ENCODE assay signal across 1 cellular context in the genomic region with DNA sequence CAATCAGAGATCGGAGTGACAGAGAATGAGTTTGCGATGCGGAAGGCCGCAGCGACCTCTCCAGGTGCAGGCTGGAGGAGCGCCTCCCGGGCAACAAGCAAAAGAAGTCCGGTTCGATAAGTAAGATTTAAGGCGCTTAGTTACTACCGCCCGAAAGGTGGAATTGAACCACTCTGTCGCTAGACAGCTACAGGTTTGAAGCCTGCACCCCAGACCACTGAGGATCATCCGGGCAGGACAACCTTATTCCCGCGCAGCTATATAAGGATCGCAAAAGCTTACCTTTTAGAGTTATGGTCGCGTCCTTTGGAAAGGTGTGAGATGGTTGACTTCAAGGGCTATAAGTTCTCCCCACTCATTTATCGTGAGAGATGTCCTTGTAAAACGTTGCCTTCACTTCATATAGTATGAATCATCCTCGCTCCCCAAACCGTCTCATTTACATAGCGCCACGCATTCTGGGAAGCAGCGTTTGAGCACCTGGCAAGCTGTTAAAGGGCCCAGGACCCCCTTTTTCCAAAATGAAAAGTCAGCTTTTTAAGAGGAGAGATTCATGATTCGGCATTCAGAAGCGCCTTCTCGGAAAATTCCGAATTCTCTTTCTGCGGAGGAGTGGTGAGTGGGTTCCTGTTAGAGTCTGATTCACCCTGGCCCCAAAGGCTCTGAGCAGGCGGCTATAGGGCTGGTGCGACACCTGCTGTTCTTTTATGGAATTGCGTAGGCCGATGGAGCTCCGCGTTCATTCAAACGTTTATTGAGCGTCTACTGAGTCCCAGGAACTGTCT.
A peak's percentile ranks its signal among the peaks of the same experiment; 100 is the strongest.
TF ChIP-seq lines count a peak whose summit lies in the region.

No MANE protein-coding gene starts in this region.

TF ChIP-seq in GM12878, 131 proteins besides CTCF, POLR2A, EP300 and RAD21 (continues in another document):
- TF ChIP-seq EZH2 (IDR thresholded peaks at IDR 0.05; ENCODE audit: borderline replicate concordance, control insufficient read depth, low read depth, low read length) (no peak), CBFB (IDR thresholded peaks at IDR 0.05; ENCODE audit: low read depth) (peak; percentile 89), ZNF384 (IDR thresholded peaks at IDR 0.05; ENCODE audit: borderline replicate concordance, low read depth, low read length) (no peak), ZNF217 (IDR thresholded peaks at IDR 0.05) (peak; percentile 37; the same call in 1 of the 2 replicates), YY1 (IDR thresholded peaks at IDR 0.05; ENCODE audit: low read depth, low read length) (peak; percentile 77), BHLHE40 (IDR thresholded peaks at IDR 0.05; ENCODE audit: borderline replicate concordance in 1 of 2, low read depth in 2 of 2, low read length in 1 of 2) (peak in 1 of 2 experiments; percentile 26; a peak in 2 of 4 replicates), HDGF (IDR thresholded peaks at IDR 0.05) (no peak), JUND (IDR thresholded peaks at IDR 0.05; ENCODE audit: low read depth, low read length) (no peak), SREBF2 (IDR thresholded peaks at IDR 0.05; ENCODE audit: low read length) (peak; percentile 99), CREB1 (IDR thresholded peaks at IDR 0.05; ENCODE audit: low read depth) (peak; percentile 20; the same call in 1 of the 2 replicates), NBN (IDR thresholded peaks at IDR 0.05) (peak; percentile 93), WRNIP1 (IDR thresholded peaks at IDR 0.05; ENCODE audit: borderline replicate concordance, low read depth, low read length) (no peak; the same call in none of the 2 replicates), STAT3 (IDR thresholded peaks at IDR 0.05; ENCODE audit: low read depth, low read length) (0 out of 2 replicates have a peak, but pooled peaks have one; percentile 38), BACH1 (IDR thresholded peaks at IDR 0.05; ENCODE audit: borderline replicate concordance) (0 out of 2 replicates have a peak, but pooled peaks have one; percentile 7), PML (IDR thresholded peaks at IDR 0.05; ENCODE audit: low read length) (peak; percentile 80), POLR2AphosphoS2 (IDR thresholded peaks at IDR 0.05; ENCODE audit: low read depth, low read length) (no peak), HCFC1 (IDR thresholded peaks at IDR 0.05; ENCODE audit: low read length) (peak; percentile 42; the same call in 1 of the 2 replicates), GATAD2B (conservative IDR thresholded peaks at IDR 0.05; ENCODE audit: low read depth) (no peak; the same call in 1 of the 2 replicates), FOXM1 (IDR thresholded peaks at IDR 0.05; ENCODE audit: low read depth, low read length) (peak; percentile 52; the same call in 1 of the 2 replicates), IRF4 (IDR thresholded peaks at IDR 0.05; ENCODE audit: low read depth, low read length) (peak; percentile 50; the same call in 1 of the 2 replicates), HDAC6 (IDR thresholded peaks at IDR 0.05; ENCODE audit: unreplicated experiment) (no peak), SIN3A (IDR thresholded peaks at IDR 0.05; ENCODE audit: low read depth, low read length) (peak; percentile 63), RCOR1 (conservative IDR thresholded peaks at IDR 0.05; ENCODE audit: low read depth, low read length) (peak; percentile 61; the same call in 1 of the 2 replicates), LARP7 (IDR thresholded peaks at IDR 0.05) (peak; percentile 59; the same call in 1 of the 2 replicates), IKZF2 (IDR thresholded peaks at IDR 0.05) (0 out of 4 replicates have a peak, but pooled peaks of 1 of the 2 experiments have one; percentile 44), RELA (IDR thresholded peaks at IDR 0.05; ENCODE audit: borderline replicate concordance, partially characterized antibody) (peak; percentile 67), SMARCA5 (IDR thresholded peaks at IDR 0.05) (peak; percentile 99), ZNF622 (IDR thresholded peaks at IDR 0.05) (no peak), CBX5 (IDR thresholded peaks at IDR 0.05; ENCODE audit: low read depth) (0 out of 2 replicates have a peak, but pooled peaks have one; percentile 56), TCF12 (IDR thresholded peaks at IDR 0.05; ENCODE audit: low read depth, low read length) (peak; percentile 52; the same call in 1 of the 2 replicates), BMI1 (IDR thresholded peaks at IDR 0.05; ENCODE audit: borderline replicate concordance) (0 out of 2 replicates have a peak, but pooled peaks have one; percentile 22), MXI1 (IDR thresholded peaks at IDR 0.05; ENCODE audit: low read depth, low read length) (peak; percentile 73; the same call in 1 of the 2 replicates), TCF3 (IDR thresholded peaks at IDR 0.05; ENCODE audit: borderline replicate concordance, insufficient read depth, low read depth, low read length) (peak; percentile 44; the same call in 1 of the 2 replicates), SMAD5 (IDR thresholded peaks at IDR 0.05; ENCODE audit: low read depth) (peak; percentile 70; the same call in 1 of the 2 replicates), SUPT20H (IDR thresholded peaks at IDR 0.05; ENCODE audit: borderline replicate concordance, control insufficient read depth, low read depth, low read length) (no peak), CBX3 (IDR thresholded peaks at IDR 0.05; ENCODE audit: borderline replicate concordance, low read depth) (no peak), FOS (IDR thresholded peaks at IDR 0.05; ENCODE audit: borderline replicate concordance, extremely low read depth, insufficient read length) (no peak), PAX5 (IDR thresholded peaks at IDR 0.05; ENCODE audit: borderline replicate concordance, low read depth, low read length) (0 out of 2 replicates have a peak, but pooled peaks have one; percentile 17)
- TF ChIP-seq, protein P1, sequence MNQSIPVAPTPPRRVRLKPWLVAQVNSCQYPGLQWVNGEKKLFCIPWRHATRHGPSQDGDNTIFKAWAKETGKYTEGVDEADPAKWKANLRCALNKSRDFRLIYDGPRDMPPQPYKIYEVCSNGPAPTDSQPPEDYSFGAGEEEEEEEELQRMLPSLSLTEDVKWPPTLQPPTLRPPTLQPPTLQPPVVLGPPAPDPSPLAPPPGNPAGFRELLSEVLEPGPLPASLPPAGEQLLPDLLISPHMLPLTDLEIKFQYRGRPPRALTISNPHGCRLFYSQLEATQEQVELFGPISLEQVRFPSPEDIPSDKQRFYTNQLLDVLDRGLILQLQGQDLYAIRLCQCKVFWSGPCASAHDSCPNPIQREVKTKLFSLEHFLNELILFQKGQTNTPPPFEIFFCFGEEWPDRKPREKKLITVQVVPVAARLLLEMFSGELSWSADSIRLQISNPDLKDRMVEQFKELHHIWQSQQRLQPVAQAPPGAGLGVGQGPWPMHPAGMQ (IDR thresholded peaks at IDR 0.05; ENCODE audit: borderline replicate concordance) = no peak
- TF ChIP-seq, protein P2, sequence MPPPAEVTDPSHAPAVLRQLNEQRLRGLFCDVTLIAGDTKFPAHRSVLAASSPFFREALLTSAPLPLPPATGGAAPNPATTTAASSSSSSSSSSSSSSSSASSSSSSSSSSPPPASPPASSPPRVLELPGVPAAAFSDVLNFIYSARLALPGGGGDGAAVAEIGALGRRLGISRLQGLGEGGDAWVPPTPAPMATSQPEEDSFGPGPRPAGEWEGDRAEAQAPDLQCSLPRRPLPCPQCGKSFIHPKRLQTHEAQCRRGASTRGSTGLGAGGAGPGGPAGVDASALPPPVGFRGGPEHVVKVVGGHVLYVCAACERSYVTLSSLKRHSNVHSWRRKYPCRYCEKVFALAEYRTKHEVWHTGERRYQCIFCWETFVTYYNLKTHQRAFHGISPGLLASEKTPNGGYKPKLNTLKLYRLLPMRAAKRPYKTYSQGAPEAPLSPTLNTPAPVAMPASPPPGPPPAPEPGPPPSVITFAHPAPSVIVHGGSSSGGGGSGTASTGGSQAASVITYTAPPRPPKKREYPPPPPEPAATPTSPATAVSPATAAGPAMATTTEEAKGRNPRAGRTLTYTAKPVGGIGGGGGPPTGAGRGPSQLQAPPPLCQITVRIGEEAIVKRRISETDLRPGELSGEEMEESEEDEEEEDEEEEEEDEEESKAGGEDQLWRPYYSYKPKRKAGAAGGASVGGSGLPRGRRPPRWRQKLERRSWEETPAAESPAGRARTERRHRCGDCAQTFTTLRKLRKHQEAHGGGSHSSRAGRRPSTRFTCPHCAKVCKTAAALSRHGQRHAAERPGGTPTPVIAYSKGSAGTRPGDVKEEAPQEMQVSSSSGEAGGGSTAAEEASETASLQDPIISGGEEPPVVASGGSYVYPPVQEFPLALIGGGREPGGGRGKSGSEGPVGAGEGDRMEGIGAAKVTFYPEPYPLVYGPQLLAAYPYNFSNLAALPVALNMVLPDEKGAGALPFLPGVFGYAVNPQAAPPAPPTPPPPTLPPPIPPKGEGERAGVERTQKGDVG (CRISPR knock-in tag; IDR thresholded peaks at IDR 0.05) = no peak
- TF ChIP-seq, protein P3, sequence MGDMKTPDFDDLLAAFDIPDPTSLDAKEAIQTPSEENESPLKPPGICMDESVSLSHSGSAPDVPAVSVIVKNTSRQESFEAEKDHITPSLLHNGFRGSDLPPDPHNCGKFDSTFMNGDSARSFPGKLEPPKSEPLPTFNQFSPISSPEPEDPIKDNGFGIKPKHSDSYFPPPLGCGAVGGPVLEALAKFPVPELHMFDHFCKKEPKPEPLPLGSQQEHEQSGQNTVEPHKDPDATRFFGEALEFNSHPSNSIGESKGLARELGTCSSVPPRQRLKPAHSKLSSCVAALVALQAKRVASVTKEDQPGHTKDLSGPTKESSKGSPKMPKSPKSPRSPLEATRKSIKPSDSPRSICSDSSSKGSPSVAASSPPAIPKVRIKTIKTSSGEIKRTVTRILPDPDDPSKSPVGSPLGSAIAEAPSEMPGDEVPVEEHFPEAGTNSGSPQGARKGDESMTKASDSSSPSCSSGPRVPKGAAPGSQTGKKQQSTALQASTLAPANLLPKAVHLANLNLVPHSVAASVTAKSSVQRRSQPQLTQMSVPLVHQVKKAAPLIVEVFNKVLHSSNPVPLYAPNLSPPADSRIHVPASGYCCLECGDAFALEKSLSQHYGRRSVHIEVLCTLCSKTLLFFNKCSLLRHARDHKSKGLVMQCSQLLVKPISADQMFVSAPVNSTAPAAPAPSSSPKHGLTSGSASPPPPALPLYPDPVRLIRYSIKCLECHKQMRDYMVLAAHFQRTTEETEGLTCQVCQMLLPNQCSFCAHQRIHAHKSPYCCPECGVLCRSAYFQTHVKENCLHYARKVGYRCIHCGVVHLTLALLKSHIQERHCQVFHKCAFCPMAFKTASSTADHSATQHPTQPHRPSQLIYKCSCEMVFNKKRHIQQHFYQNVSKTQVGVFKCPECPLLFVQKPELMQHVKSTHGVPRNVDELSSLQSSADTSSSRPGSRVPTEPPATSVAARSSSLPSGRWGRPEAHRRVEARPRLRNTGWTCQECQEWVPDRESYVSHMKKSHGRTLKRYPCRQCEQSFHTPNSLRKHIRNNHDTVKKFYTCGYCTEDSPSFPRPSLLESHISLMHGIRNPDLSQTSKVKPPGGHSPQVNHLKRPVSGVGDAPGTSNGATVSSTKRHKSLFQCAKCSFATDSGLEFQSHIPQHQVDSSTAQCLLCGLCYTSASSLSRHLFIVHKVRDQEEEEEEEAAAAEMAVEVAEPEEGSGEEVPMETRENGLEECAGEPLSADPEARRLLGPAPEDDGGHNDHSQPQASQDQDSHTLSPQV (IDR thresholded peaks at IDR 0.05) = 0 out of 2 replicates have a peak, but pooled peaks have one; percentile 36
- TF ChIP-seq, protein P4, sequence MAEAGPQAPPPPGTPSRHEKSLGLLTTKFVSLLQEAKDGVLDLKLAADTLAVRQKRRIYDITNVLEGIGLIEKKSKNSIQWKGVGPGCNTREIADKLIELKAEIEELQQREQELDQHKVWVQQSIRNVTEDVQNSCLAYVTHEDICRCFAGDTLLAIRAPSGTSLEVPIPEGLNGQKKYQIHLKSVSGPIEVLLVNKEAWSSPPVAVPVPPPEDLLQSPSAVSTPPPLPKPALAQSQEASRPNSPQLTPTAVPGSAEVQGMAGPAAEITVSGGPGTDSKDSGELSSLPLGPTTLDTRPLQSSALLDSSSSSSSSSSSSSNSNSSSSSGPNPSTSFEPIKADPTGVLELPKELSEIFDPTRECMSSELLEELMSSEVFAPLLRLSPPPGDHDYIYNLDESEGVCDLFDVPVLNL (IDR thresholded peaks at IDR 0.05; ENCODE audit: low read depth, low read length) = no peak
- TF ChIP-seq, protein P5, sequence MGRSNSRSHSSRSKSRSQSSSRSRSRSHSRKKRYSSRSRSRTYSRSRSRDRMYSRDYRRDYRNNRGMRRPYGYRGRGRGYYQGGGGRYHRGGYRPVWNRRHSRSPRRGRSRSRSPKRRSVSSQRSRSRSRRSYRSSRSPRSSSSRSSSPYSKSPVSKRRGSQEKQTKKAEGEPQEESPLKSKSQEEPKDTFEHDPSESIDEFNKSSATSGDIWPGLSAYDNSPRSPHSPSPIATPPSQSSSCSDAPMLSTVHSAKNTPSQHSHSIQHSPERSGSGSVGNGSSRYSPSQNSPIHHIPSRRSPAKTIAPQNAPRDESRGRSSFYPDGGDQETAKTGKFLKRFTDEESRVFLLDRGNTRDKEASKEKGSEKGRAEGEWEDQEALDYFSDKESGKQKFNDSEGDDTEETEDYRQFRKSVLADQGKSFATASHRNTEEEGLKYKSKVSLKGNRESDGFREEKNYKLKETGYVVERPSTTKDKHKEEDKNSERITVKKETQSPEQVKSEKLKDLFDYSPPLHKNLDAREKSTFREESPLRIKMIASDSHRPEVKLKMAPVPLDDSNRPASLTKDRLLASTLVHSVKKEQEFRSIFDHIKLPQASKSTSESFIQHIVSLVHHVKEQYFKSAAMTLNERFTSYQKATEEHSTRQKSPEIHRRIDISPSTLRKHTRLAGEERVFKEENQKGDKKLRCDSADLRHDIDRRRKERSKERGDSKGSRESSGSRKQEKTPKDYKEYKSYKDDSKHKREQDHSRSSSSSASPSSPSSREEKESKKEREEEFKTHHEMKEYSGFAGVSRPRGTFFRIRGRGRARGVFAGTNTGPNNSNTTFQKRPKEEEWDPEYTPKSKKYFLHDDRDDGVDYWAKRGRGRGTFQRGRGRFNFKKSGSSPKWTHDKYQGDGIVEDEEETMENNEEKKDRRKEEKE (IDR thresholded peaks at IDR 0.05) = no peak
- TF ChIP-seq, protein P6, sequence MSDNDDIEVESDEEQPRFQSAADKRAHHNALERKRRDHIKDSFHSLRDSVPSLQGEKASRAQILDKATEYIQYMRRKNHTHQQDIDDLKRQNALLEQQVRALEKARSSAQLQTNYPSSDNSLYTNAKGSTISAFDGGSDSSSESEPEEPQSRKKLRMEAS (IDR thresholded peaks at IDR 0.05; ENCODE audit: low read depth, low read length) = peak; percentile 3
- TF ChIP-seq, protein P7, sequence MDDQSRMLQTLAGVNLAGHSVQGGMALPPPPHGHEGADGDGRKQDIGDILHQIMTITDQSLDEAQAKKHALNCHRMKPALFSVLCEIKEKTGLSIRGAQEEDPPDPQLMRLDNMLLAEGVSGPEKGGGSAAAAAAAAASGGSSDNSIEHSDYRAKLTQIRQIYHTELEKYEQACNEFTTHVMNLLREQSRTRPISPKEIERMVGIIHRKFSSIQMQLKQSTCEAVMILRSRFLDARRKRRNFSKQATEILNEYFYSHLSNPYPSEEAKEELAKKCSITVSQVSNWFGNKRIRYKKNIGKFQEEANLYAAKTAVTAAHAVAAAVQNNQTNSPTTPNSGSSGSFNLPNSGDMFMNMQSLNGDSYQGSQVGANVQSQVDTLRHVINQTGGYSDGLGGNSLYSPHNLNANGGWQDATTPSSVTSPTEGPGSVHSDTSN (IDR thresholded peaks at IDR 0.05; ENCODE audit: insufficient replicate concordance, low read depth, low read length) = peak; percentile 18
